In the genomic region with DNA sequence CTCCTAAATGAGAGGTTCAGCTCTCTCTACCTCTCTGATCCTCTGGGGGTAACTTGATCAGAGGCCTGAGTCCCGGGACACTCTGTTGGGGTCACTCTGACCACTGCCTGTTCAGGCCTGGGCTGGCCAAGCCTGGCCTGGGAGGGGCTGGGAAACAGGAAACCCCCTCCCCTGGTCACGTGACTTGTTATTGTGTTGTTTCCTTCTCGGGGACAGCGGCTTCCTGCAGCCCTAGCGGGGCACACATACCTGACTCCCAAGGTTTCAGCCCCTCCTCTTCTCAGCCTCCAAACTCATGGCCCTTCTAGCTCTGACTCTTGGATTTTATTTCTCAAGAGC, we compare ENCODE assay signal across 12 cellular contexts. TPM values are rescaled to one million over a fixed set of nuclear protein-coding genes. Genes with fewer than 3 reads are reported as not detected.
DNase-seq lines count a peak whose midpoint lies in the region; ATAC-seq and TF ChIP-seq lines count a peak whose summit lies in the region.
"Had no signal": no experiment of that assay in that cellular context is flagged by ENCODE, and none has a peak within 500 bp of the region (broad histone marks: within the 10 kb centered on the region; RNA-seq: fewer than 3 reads in every experiment).

A gene with protein sequence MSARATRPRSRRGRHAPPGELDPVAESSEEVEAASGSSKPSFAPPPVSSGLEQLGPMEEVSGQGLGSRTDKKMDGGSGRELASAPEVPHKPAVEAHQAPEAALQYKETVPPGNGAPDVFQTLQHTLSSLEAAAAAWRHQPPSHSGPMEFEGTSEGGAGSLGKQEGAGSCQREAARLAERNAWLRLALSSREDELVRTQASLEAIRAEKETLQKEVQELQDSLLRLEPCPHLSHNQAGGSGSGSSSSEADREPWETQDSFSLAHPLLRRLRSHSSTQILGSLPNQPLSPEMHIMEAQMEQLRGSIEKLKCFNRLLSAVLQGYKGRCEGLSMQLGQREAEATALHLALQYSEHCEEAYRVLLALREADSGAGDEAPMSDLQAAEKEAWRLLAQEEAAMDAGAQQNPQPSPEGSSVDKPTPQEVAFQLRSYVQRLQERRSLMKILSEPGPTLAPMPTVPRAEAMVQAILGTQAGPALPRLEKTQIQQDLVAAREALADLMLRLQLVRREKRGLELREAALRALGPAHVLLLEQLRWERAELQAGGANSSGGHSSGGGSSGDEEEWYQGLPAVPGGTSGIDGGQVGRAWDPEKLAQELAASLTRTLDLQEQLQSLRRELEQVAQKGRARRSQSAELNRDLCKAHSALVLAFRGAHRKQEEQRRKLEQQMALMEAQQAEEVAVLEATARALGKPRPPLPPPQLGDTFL (minus strand): TSS at position 105 of the 339 bp plus-strand sequence. CDS start 446 bp downstream, outside the sequence.

- no peak for TF ChIP-seq POLR2A in IMR-90 (IDR thresholded peaks at IDR 0.05; ENCODE audit: low read depth, low read length)

- H3K23ac ChIP-seq in IMR-90 (ENCODE audit: low read depth, low read length): no peak within 1 kb of the TSS

- peaks cover 35% of the 10 kb centered on the region for H3K4me1 Mint-ChIP-seq in activated B cell treated with CpG ODN at 0.5 μM for 24 hours
- peaks cover 22% of the 10 kb centered on the region for H3K4me1 Mint-ChIP-seq in stimulated activated effector memory CD8-positive, alpha-beta T cell treated with anti-CD3 and anti-CD28 coated beads, Interleukin-12 subunit alpha, Interleukin-12 subunit beta, amount 100 ng/mL, for 72 hours
- peaks cover 39% of the 10 kb centered on the region for H3K4me1 Mint-ChIP-seq in stimulated activated naive CD8-positive, alpha-beta T cell treated with anti-CD3 and anti-CD28 coated beads, Interleukin-15, amount 100 ng/mL, for 72 hours

- H3K27me3 Mint-ChIP-seq in activated B cell treated with CpG ODN at 0.5 μM for 24 hours: no peaks in the 10 kb centered on the region
- H3K27me3 Mint-ChIP-seq in stimulated activated naive CD8-positive, alpha-beta T cell treated with anti-CD3 and anti-CD28 coated beads, Interleukin-15, amount 100 ng/mL, for 72 hours: peaks cover 8% of the 10 kb centered on the region
- H3K27me3 Mint-ChIP-seq: central memory CD8-positive, alpha-beta T cell had no signal

- no peak within 1 kb of the TSS for H2BK120ac ChIP-seq in IMR-90 (ENCODE audit: low read depth, low read length)

- no peak within 1 kb of the TSS for H3K18ac ChIP-seq in IMR-90 (ENCODE audit: low read depth, low read length)

- H3K4ac ChIP-seq in IMR-90 (ENCODE audit: low read depth, low read length): no peak within 1 kb of the TSS

- TF ChIP-seq CTCF in IMR-90 (conservative IDR thresholded peaks at IDR 0.05; ENCODE audit: low read depth, low read length) (no peak), activated B cell treated with CpG ODN at 0.5 μM for 24 hours (IDR thresholded peaks at IDR 0.05) (no peak)

- TF ChIP-seq RAD21 in IMR-90 (IDR thresholded peaks at IDR 0.05; ENCODE audit: low read length): no peak

- no peak within 1 kb of the TSS for H4K8ac ChIP-seq in IMR-90 (ENCODE audit: low read depth in 2 of 2, low read length in 2 of 2)

- H3K27ac Mint-ChIP-seq in activated B cell treated with CpG ODN at 0.5 μM for 24 hours: peak within 1 kb of the TSS; percentile 24
- H3K27ac Mint-ChIP-seq in stimulated activated effector memory CD8-positive, alpha-beta T cell treated with anti-CD3 and anti-CD28 coated beads, Interleukin-12 subunit alpha, Interleukin-12 subunit beta, amount 100 ng/mL, for 72 hours: peak within 1 kb of the TSS; percentile 80
- H3K27ac Mint-ChIP-seq in stimulated activated naive CD8-positive, alpha-beta T cell treated with anti-CD3 and anti-CD28 coated beads, Interleukin-15, amount 100 ng/mL, for 72 hours: peak within 1 kb of the TSS in 1 of 2 donors; percentile 94

- no peak within 1 kb of the TSS for H3K56ac ChIP-seq in IMR-90 (ENCODE audit: extremely low read depth, insufficient read depth, low read length)

- peaks cover 4% of the 10 kb centered on the region for H3K9me1 ChIP-seq in IMR-90 (ENCODE audit: insufficient read depth, low read length)

- no peak within 1 kb of the TSS for H3K4me2 ChIP-seq in IMR-90 (ENCODE audit: low read depth, low read length)
- H3K4me2 ChIP-seq: KMS-11 had no signal

- H4K5ac ChIP-seq in IMR-90 (ENCODE audit: low read depth, low read length): no peak within 1 kb of the TSS

- DNase-seq in IMR-90 (no peak), activated B cell treated with CpG ODN at 0.5 μM for 24 hours (no peak), iPS-NIHi7 (ENCODE audit: extremely low spot score) (peak; percentile 68), GF-D8 (lab: John Stamatoyannopoulos, UW) (no peak), C1 segment of cervical spinal cord (lab: John Stamatoyannopoulos, UW) (no peak)
- DNase-seq in stimulated activated effector memory CD8-positive, alpha-beta T cell treated with anti-CD3 and anti-CD28 coated beads, Interleukin-12 subunit alpha, Interleukin-12 subunit beta, amount 100 ng/mL, for 72 hours (ENCODE audit: low spot score in 2 of 2): no peak
- no peak for DNase-seq in stimulated activated naive CD8-positive, alpha-beta T cell treated with anti-CD3 and anti-CD28 coated beads, Interleukin-15, amount 100 ng/mL, for 72 hours
- DNase-seq: activated CD8-positive, alpha-beta memory T cell treated with anti-CD3 and anti-CD28 coated beads, Interleukin-2, amount 50 U/mL, for 4 hours; NCI-H2227 treated with DMSO at 0.1 percent for 48 hours had no signal

- ATAC-seq in IMR-90 (ENCODE audit: low read depth) (no peak), activated B cell treated with CpG ODN at 0.5 μM for 24 hours (ENCODE audit: low read depth) (no peak), GM18520 (IDR thresholded peaks at IDR 0.05; ENCODE audit: unreplicated experiment) (no peak)
- no peak for ATAC-seq in stimulated activated effector memory CD8-positive, alpha-beta T cell treated with anti-CD3 and anti-CD28 coated beads, Interleukin-12 subunit alpha, Interleukin-12 subunit beta, amount 100 ng/mL, for 72 hours
- ATAC-seq in stimulated activated naive CD8-positive, alpha-beta T cell treated with anti-CD3 and anti-CD28 coated beads, Interleukin-15, amount 100 ng/mL, for 72 hours: no peak

- peaks cover 3% of the 10 kb centered on the region for H3K9me3 ChIP-seq in IMR-90 (ENCODE audit: control insufficient read depth, insufficient read depth, low read length)

- H2BK15ac ChIP-seq in IMR-90 (ENCODE audit: low read depth, low read length): no peak within 1 kb of the TSS

- H2AK5ac ChIP-seq in IMR-90 (ENCODE audit: low read depth, low read length): no peak within 1 kb of the TSS

- dilution Hi-C loops in IMR-90 (cut with HindIII; ENCODE audit: low sequenced_read_pairs, unreplicated experiment): no loop called here

- no peak within 1 kb of the TSS for H4K91ac ChIP-seq in IMR-90 (ENCODE audit: insufficient read depth, low read depth, low read length)

- BruUV-seq in IMR-90 (replicated peaks; lab: Mats Ljungman, UMichigan): no TSS peak

- peaks cover 10% of the 10 kb centered on the region for H3K36me3 Mint-ChIP-seq in activated B cell treated with CpG ODN at 0.5 μM for 24 hours (ENCODE audit: low read depth)
- H3K36me3 Mint-ChIP-seq in stimulated activated effector memory CD8-positive, alpha-beta T cell treated with anti-CD3 and anti-CD28 coated beads, Interleukin-12 subunit alpha, Interleukin-12 subunit beta, amount 100 ng/mL, for 72 hours: peaks cover 27% of the 10 kb centered on the region

- peak within 1 kb of the TSS; percentile 1 for H2AK9ac ChIP-seq in IMR-90 (replicated peaks; ENCODE audit: low read depth, low read length, poor library complexity)

- no peak within 1 kb of the TSS for H2BK20ac ChIP-seq in IMR-90 (ENCODE audit: low read depth, low read length)

- CTCF ChIA-PET in IMR-90 (lab: Yijun Ruan, JAX): no interaction called here
- CTCF ChIA-PET in activated B cell treated with CpG ODN at 0.5 μM for 24 hours (lab: Charles Lee): interaction anchor here (0.7 to 1.5 kb wide), 3 partner anchors 17 to 38 kb away, joined by 3 to 5 read pairs (median 4); a partner anchor contains a TSS

- no peaks in the 10 kb centered on the region for H3K9me3 Mint-ChIP-seq in activated B cell treated with CpG ODN at 0.5 μM for 24 hours
- H3K9me3 Mint-ChIP-seq in stimulated activated effector memory CD8-positive, alpha-beta T cell treated with anti-CD3 and anti-CD28 coated beads, Interleukin-12 subunit alpha, Interleukin-12 subunit beta, amount 100 ng/mL, for 72 hours: no peaks in the 10 kb centered on the region
- H3K9me3 Mint-ChIP-seq in stimulated activated naive CD8-positive, alpha-beta T cell treated with anti-CD3 and anti-CD28 coated beads, Interleukin-15, amount 100 ng/mL, for 72 hours: no peaks in the 10 kb centered on the region
- H3K9me3 Mint-ChIP-seq: central memory CD8-positive, alpha-beta T cell had no signal

- H3K27me3 ChIP-seq in IMR-90 (ENCODE audit: control insufficient read depth, insufficient read depth, low read length): no peaks in the 10 kb centered on the region

- WGBS in IMR-90 (ENCODE audit: extremely low coverage in 2 of 2, insufficient read length in 1 of 2), 2 experiments: 50% methylated on average over 2 of the region's 5 CpGs; no CpG with 5 or more reads in 1 of the 2 experiments

- in situ Hi-C loops in IMR-90 (cut with MboI; ENCODE audit: low sequenced_read_pairs): no loop called here

- no peak within 1 kb of the TSS for H3K4me3 ChIP-seq in IMR-90 (ENCODE audit: insufficient read depth, low read depth, low read length)

- POLR2A ChIA-PET in IMR-90 (lab: Charles Lee; ENCODE audit: unreplicated experiment): no interaction called here
- POLR2A ChIA-PET in activated B cell treated with CpG ODN at 0.5 μM for 24 hours (lab: Charles Lee): interaction anchor here (0.6 to 2.4 kb wide), 4 partner anchors 39 to 199 kb away, joined by 3 to 9 read pairs (median 4); a partner anchor contains a TSS

- no peak within 1 kb of the TSS for H3K27ac ChIP-seq in IMR-90 (ENCODE audit: insufficient read depth, low read length)
- H3K27ac ChIP-seq: KMS-11 had no signal

- H2BK5ac ChIP-seq in IMR-90 (ENCODE audit: low read depth, low read length, poor library complexity, severe bottlenecking): no peak within 1 kb of the TSS

- no peak within 1 kb of the TSS for H3K14ac ChIP-seq in IMR-90 (replicated peaks; ENCODE audit: low read depth, low read length)

- H3K4me1 ChIP-seq in IMR-90 (ENCODE audit: control insufficient read depth, insufficient read depth, low read length): no peaks in the 10 kb centered on the region; the same call in 1 of the 2 replicates

- H4K20me1 ChIP-seq in IMR-90 (ENCODE audit: insufficient read depth, low read length): 0 out of 2 replicates have a peak, but pooled peaks cover 4% of the 10 kb centered on the region

- no peak within 1 kb of the TSS for H2AFZ ChIP-seq in IMR-90 (replicated peaks; ENCODE audit: low read length, poor library complexity)

- peaks cover 0 to 18% of the 10 kb centered on the region in 2 experiments; a peak in 2 of 4 replicates for H3K79me1 ChIP-seq in IMR-90 (ENCODE audit: low read depth in 1 of 2, low read length in 2 of 2)

- intact Hi-C loops in IMR-90 (cut with micrococcal nuclease): no loop called here
- intact Hi-C loops in activated B cell treated with CpG ODN at 0.5 μM for 24 hours (cut with micrococcal nuclease): no loop called here

- H3K4me3 Mint-ChIP-seq in activated B cell treated with CpG ODN at 0.5 μM for 24 hours: no peak within 1 kb of the TSS
- H3K4me3 Mint-ChIP-seq in stimulated activated effector memory CD8-positive, alpha-beta T cell treated with anti-CD3 and anti-CD28 coated beads, Interleukin-12 subunit alpha, Interleukin-12 subunit beta, amount 100 ng/mL, for 72 hours: no peak within 1 kb of the TSS
- no peak within 1 kb of the TSS for H3K4me3 Mint-ChIP-seq in stimulated activated naive CD8-positive, alpha-beta T cell treated with anti-CD3 and anti-CD28 coated beads, Interleukin-15, amount 100 ng/mL, for 72 hours
- H3K4me3 Mint-ChIP-seq: central memory CD8-positive, alpha-beta T cell had no signal

- no peak within 1 kb of the TSS for H3K9ac ChIP-seq in IMR-90 (ENCODE audit: low read depth, low read length)
- H3K9ac ChIP-seq: KMS-11 had no signal

- H3K36me3 ChIP-seq in IMR-90 (ENCODE audit: control insufficient read depth, insufficient read depth, low read length): peaks cover 3% of the 10 kb centered on the region; the same call in 1 of the 2 replicates

RNA-seq across cellular contexts. Expression of the gene that starts here (rescaled TPM):
- total RNA-seq in IMR-90 (2012; rRNA removed) (not detected in 2 replicates), activated B cell treated with CpG ODN at 0.5 μM for 24 hours (0.42 and 0.44 TPM in 2 replicates)
- not detected in 2 replicates for polyA plus RNA-seq in IMR-90 (2012; rRNA removed)
- not detected in 2 replicates for polyA plus RNA-seq in IMR-90 (2012; cell fraction: cytosol; rRNA removed)
- polyA plus RNA-seq in IMR-90 (2012; cell fraction: nucleus; rRNA removed; ENCODE audit: low replicate concordance): 0.05 and 0.07 TPM in 2 replicates
